In the genomic region with DNA sequence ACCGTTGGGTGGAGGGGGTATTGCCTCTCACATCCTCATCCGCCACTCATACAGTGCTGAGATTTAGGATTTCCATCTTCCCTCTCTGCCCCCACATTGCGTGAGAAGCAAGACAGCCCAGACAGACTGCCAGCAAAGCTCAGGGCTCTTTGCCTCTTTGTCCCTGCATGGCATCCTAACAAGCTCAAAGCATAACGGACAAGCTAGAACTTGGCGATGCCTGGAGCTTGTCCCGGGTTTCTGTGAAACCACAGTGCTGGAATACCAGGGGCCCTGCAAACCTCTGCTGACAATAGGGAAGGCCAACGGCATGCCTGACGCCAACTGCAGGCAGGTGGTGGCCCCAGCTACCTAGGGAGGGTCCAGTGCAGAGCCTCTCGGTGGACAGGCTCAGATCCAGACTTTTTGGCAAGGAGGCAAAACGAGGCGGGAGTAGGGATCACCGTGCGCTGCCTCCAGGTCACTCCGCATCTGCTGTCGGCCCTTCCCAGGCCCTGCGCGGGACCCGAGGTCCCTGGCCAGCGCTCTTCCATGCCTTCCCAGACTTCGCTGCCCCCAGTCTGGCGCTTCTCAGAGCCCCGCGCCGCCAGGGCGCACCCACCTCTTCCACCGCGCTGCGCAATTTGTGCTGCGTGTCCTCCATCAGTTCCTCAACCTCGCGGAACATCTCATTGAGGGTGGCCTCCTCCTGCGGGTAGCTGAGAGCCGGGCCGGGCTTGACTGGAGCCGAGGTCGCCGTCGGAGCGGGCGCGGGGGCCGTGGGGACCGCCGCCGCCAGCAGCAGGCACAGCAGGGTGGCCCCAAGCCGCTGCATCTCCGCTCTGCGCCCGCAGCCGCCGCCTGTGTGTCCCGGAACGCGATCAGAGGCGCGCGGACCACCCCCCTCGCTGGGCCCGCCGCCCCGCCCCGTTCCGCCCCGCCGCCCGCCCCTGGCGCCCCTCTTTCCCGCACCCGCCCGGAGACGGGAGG, we compare ENCODE assay signal across 8 cellular contexts. TPM values are rescaled to one million over a fixed set of nuclear protein-coding genes. Genes with fewer than 3 reads are reported as not detected.
DNase-seq lines count a peak whose midpoint lies in the region; ATAC-seq and TF ChIP-seq lines count a peak whose summit lies in the region.

A gene (minus strand): TSS at position 858 of the 969 bp plus-strand sequence. CDS start 44 bp downstream, at position 814.

- peak; percentile 52 for ATAC-seq in IMR-90 (ENCODE audit: low read depth)
- no peak for ATAC-seq in GM21576 (IDR thresholded peaks at IDR 0.05; ENCODE audit: unreplicated experiment)
- no peak for ATAC-seq in GM19452 (IDR thresholded peaks at IDR 0.05; ENCODE audit: unreplicated experiment)

- POLR2A ChIA-PET in IMR-90 (lab: Charles Lee; ENCODE audit: unreplicated experiment): interaction anchor here (0.6 to 0.7 kb wide), 2 partner anchors 8 to 82 kb away, joined by 3 to 5 read pairs; no protein-coding TSS in a partner anchor

- H3K36me3 Mint-ChIP-seq in dendritic cell treated with granulocyte-macrophage colony-stimulating factor and Interleukin-4, amounts not matched to agents 40 ng/mL and 50 ng/mL, for 4 days (ENCODE audit: low read depth): no peaks in the 10 kb centered on the region
- H3K36me3 Mint-ChIP-seq in stimulated activated naive CD8-positive, alpha-beta T cell treated with anti-CD3 and anti-CD28 coated beads, Interleukin-15, Interleukin-2, amounts not matched to agents 100 ng/mL and 50 ng/mL, for 24 hours (ENCODE audit: low read depth): no peaks in the 10 kb centered on the region

- intact Hi-C loops in IMR-90 (cut with micrococcal nuclease): no loop called here
- intact Hi-C loops in dendritic cell treated with granulocyte-macrophage colony-stimulating factor and Interleukin-4, amounts not matched to agents 40 ng/mL and 50 ng/mL, for 4 days (cut with micrococcal nuclease): no loop called here

- H3K23ac ChIP-seq in IMR-90 (ENCODE audit: low read depth, low read length): peak within 1 kb of the TSS; percentile 94

- no peak within 1 kb of the TSS for H3K27ac Mint-ChIP-seq in dendritic cell treated with granulocyte-macrophage colony-stimulating factor and Interleukin-4, amounts not matched to agents 40 ng/mL and 50 ng/mL, for 4 days
- no peak within 1 kb of the TSS for H3K27ac Mint-ChIP-seq in stimulated activated naive CD8-positive, alpha-beta T cell treated with anti-CD3 and anti-CD28 coated beads, Interleukin-15, Interleukin-2, amounts not matched to agents 100 ng/mL and 50 ng/mL, for 24 hours

- H3K9ac ChIP-seq in IMR-90 (ENCODE audit: low read depth, low read length) (peak within 1 kb of the TSS; percentile 87), liver (ENCODE audit: low read depth in 1 of 2, low read length in 2 of 2) (no peak within 1 kb of the TSS)

- no peak for TF ChIP-seq POLR2A in IMR-90 (IDR thresholded peaks at IDR 0.05; ENCODE audit: low read depth, low read length)

- H3K4me1 Mint-ChIP-seq in dendritic cell treated with granulocyte-macrophage colony-stimulating factor and Interleukin-4, amounts not matched to agents 40 ng/mL and 50 ng/mL, for 4 days (ENCODE audit: low read depth): peaks cover 9% of the 10 kb centered on the region
- peaks cover 13% of the 10 kb centered on the region for H3K4me1 Mint-ChIP-seq in stimulated activated naive CD8-positive, alpha-beta T cell treated with anti-CD3 and anti-CD28 coated beads, Interleukin-15, Interleukin-2, amounts not matched to agents 100 ng/mL and 50 ng/mL, for 24 hours (ENCODE audit: low read depth)

- H2BK5ac ChIP-seq in IMR-90 (ENCODE audit: low read depth, low read length, poor library complexity, severe bottlenecking): peak within 1 kb of the TSS; percentile 92

- H3K27me3 Mint-ChIP-seq in dendritic cell treated with granulocyte-macrophage colony-stimulating factor and Interleukin-4, amounts not matched to agents 40 ng/mL and 50 ng/mL, for 4 days: peaks cover 80% of the 10 kb centered on the region
- H3K27me3 Mint-ChIP-seq in stimulated activated naive CD8-positive, alpha-beta T cell treated with anti-CD3 and anti-CD28 coated beads, Interleukin-15, Interleukin-2, amounts not matched to agents 100 ng/mL and 50 ng/mL, for 24 hours: peaks cover 74% of the 10 kb centered on the region

- H2AK5ac ChIP-seq in IMR-90 (ENCODE audit: low read depth, low read length): peak within 1 kb of the TSS; percentile 97

- no peak for DNase-seq in AG09309 (ENCODE audit: low read depth)
- peak; percentile 34 for DNase-seq in IMR-90
- no peak for DNase-seq in NCI-H1436 (lab: John Stamatoyannopoulos, UW)

- peak within 1 kb of the TSS; percentile 87 to 92 for H4K8ac ChIP-seq in IMR-90 (ENCODE audit: low read depth in 2 of 2, low read length in 2 of 2)

- TF ChIP-seq RAD21 in IMR-90 (IDR thresholded peaks at IDR 0.05; ENCODE audit: low read length): 0 out of 2 replicates have a peak, but pooled peaks have one; percentile 4
- TF ChIP-seq RAD21 in liver (IDR thresholded peaks at IDR 0.05): no peak

- H3K14ac ChIP-seq in IMR-90 (replicated peaks; ENCODE audit: low read depth, low read length): peak within 1 kb of the TSS; percentile 95

- peaks cover 33% of the 10 kb centered on the region for H3K4me1 ChIP-seq in IMR-90 (ENCODE audit: control insufficient read depth, insufficient read depth, low read length)
- peaks cover 0 to 7% (median 1%) of the 10 kb centered on the region in 4 donors for H3K4me1 ChIP-seq in liver (ENCODE audit: control insufficient read depth in 4 of 4, insufficient read depth in 4 of 4, low read length in 3 of 4)

- peak within 1 kb of the TSS; percentile 89 for H2BK15ac ChIP-seq in IMR-90 (ENCODE audit: low read depth, low read length)

- dilution Hi-C loops in IMR-90 (cut with HindIII; ENCODE audit: low sequenced_read_pairs, unreplicated experiment): no loop called here

- H3K9me1 ChIP-seq in IMR-90 (ENCODE audit: insufficient read depth, low read length): peaks cover 35% of the 10 kb centered on the region

- no peaks in the 10 kb centered on the region for H3K27me3 ChIP-seq in IMR-90 (ENCODE audit: control insufficient read depth, insufficient read depth, low read length)
- H3K27me3 ChIP-seq in liver (ENCODE audit: control insufficient read depth in 4 of 4, insufficient read depth in 4 of 4, low read length in 3 of 4): peaks cover 0 to 7% (median 2%) of the 10 kb centered on the region in 4 donors

- H3K36me3 ChIP-seq in IMR-90 (ENCODE audit: control insufficient read depth, insufficient read depth, low read length): peaks cover 14% of the 10 kb centered on the region
- no peaks in the 10 kb centered on the region for H3K36me3 ChIP-seq in liver (ENCODE audit: control insufficient read depth in 4 of 4, insufficient read depth in 3 of 4, low read depth in 1 of 4, low read length in 3 of 4)

- H2AFZ ChIP-seq in IMR-90 (replicated peaks; ENCODE audit: low read length, poor library complexity): peak within 1 kb of the TSS; percentile 93

- no peak for TF ChIP-seq CTCF in AG09309 (IDR thresholded peaks at IDR 0.05; ENCODE audit: control insufficient read depth, insufficient read depth, low read depth, low read length, missing control alignments)
- no peak for TF ChIP-seq CTCF in IMR-90 (conservative IDR thresholded peaks at IDR 0.05; ENCODE audit: low read depth, low read length)
- TF ChIP-seq CTCF in liver (IDR thresholded peaks at IDR 0.05; ENCODE audit: low read depth, low read length, missing input control): no peak

- H3K9me3 ChIP-seq in IMR-90 (ENCODE audit: control insufficient read depth, insufficient read depth, low read length): no peaks in the 10 kb centered on the region
- no peaks in the 10 kb centered on the region for H3K9me3 ChIP-seq in liver (ENCODE audit: control insufficient read depth in 4 of 4, low read length in 3 of 4)

- peak within 1 kb of the TSS; percentile 88 for H4K91ac ChIP-seq in IMR-90 (ENCODE audit: insufficient read depth, low read depth, low read length)

- H4K5ac ChIP-seq in IMR-90 (ENCODE audit: low read depth, low read length): peak within 1 kb of the TSS; percentile 85

- H3K4me2 ChIP-seq in IMR-90 (ENCODE audit: low read depth, low read length): peak within 1 kb of the TSS; percentile 98

- peak within 1 kb of the TSS; percentile 82 for H2BK120ac ChIP-seq in IMR-90 (ENCODE audit: low read depth, low read length)

- H3K56ac ChIP-seq in IMR-90 (ENCODE audit: extremely low read depth, insufficient read depth, low read length): peak within 1 kb of the TSS; percentile 71

- TSS peak; percentile 29 for BruUV-seq in IMR-90 (replicated peaks; lab: Mats Ljungman, UMichigan)

- H2BK20ac ChIP-seq in IMR-90 (ENCODE audit: low read depth, low read length): peak within 1 kb of the TSS; percentile 72

- H3K9me3 Mint-ChIP-seq in dendritic cell treated with granulocyte-macrophage colony-stimulating factor and Interleukin-4, amounts not matched to agents 40 ng/mL and 50 ng/mL, for 4 days: no peaks in the 10 kb centered on the region
- no peaks in the 10 kb centered on the region for H3K9me3 Mint-ChIP-seq in stimulated activated naive CD8-positive, alpha-beta T cell treated with anti-CD3 and anti-CD28 coated beads, Interleukin-15, Interleukin-2, amounts not matched to agents 100 ng/mL and 50 ng/mL, for 24 hours

- peak within 1 kb of the TSS; percentile 91 for H3K18ac ChIP-seq in IMR-90 (ENCODE audit: low read depth, low read length)

- in situ Hi-C loops in IMR-90 (cut with MboI; ENCODE audit: low sequenced_read_pairs): no loop called here

- H4K20me1 ChIP-seq in IMR-90 (ENCODE audit: insufficient read depth, low read length): peaks cover 39% of the 10 kb centered on the region

- peak within 1 kb of the TSS; percentile 96 for H3K4ac ChIP-seq in IMR-90 (ENCODE audit: low read depth, low read length)

- WGBS in IMR-90 (ENCODE audit: extremely low coverage in 2 of 2, insufficient read length in 1 of 2), 2 experiments: 4% methylated on average over 17 of the region's 71 CpGs; no CpG with 5 or more reads in 1 of the 2 experiments
- WGBS in liver: 25% methylated on average over 71 of the region's 71 CpGs

- H3K27ac ChIP-seq in IMR-90 (ENCODE audit: insufficient read depth, low read length): peak within 1 kb of the TSS; percentile 96
- no peak within 1 kb of the TSS for H3K27ac ChIP-seq in liver (ENCODE audit: low read depth in 1 of 2, low read length in 2 of 2)

- peak within 1 kb of the TSS; percentile 93 for H3K4me3 ChIP-seq in AG09309 (ENCODE audit: control insufficient read depth, low read depth, low read length)
- peak within 1 kb of the TSS; percentile 100 for H3K4me3 ChIP-seq in IMR-90 (ENCODE audit: insufficient read depth, low read depth, low read length)
- peak within 1 kb of the TSS in 2 of 3 donors; percentile 31 to 60 for H3K4me3 ChIP-seq in liver (ENCODE audit: low read depth in 1 of 3, low read length in 3 of 3)

- H3K4me3 Mint-ChIP-seq in dendritic cell treated with granulocyte-macrophage colony-stimulating factor and Interleukin-4, amounts not matched to agents 40 ng/mL and 50 ng/mL, for 4 days: peak within 1 kb of the TSS; percentile 41
- peak within 1 kb of the TSS; percentile 66 for H3K4me3 Mint-ChIP-seq in stimulated activated naive CD8-positive, alpha-beta T cell treated with anti-CD3 and anti-CD28 coated beads, Interleukin-15, Interleukin-2, amounts not matched to agents 100 ng/mL and 50 ng/mL, for 24 hours

- H2AK9ac ChIP-seq in IMR-90 (replicated peaks; ENCODE audit: low read depth, low read length, poor library complexity): peak within 1 kb of the TSS; percentile 98

- CTCF ChIA-PET in IMR-90 (lab: Yijun Ruan, JAX): interaction anchor here (0.7 to 1.1 kb wide), 3 partner anchors 11 to 78 kb away, joined by 3 read pairs; no protein-coding TSS in a partner anchor

- H3K79me1 ChIP-seq in IMR-90 (ENCODE audit: low read depth in 1 of 2, low read length in 2 of 2): peaks cover 21 to 56% of the 10 kb centered on the region in 2 experiments

RNA-seq across cellular contexts. Expression of the gene that starts here (rescaled TPM):
- total RNA-seq in IMR-90 (2012; rRNA removed) (348 and 453 TPM in 2 replicates), liver (1 to 10 TPM; 9.9 TPM)
- polyA plus RNA-seq in IMR-90 (2012; rRNA removed) (838 and 964 TPM in 2 replicates), liver (1 to 10 TPM; 3.1 to 4.4 TPM)
- polyA plus RNA-seq in IMR-90 (2012; cell fraction: cytosol; rRNA removed): 812 and 1,206 TPM in 2 replicates
- polyA plus RNA-seq in IMR-90 (2012; cell fraction: nucleus; rRNA removed; ENCODE audit: low replicate concordance): 383 and 412 TPM in 2 replicates

Comparison
In these comparisons a context has a peak if more than half of its experiments do, and no peak if none do; other contexts are left out.
1. RNA of the gene that starts here (total RNA-seq): 348 to 453 TPM in IMR-90; 9.9 TPM in liver; every median in the first group is over 10 times any median in the second.
2. RNA of the gene that starts here (polyA plus RNA-seq): 383 to 1,206 TPM in IMR-90; 3.1 to 4.4 TPM in liver; every median in the first group is over 10 times any median in the second.
3. H3K4me3 ChIP-seq: peak in every context shown above with its lines; median percentile 100 in IMR-90; 93 in AG09309; 46 in liver.